Comparison of ENCODE assay signal across 9 cellular contexts in genomic region chr22:37563153-37564081, GRCh38. TPM values are rescaled to one million over a fixed set of nuclear protein-coding genes. Genes with fewer than 3 reads are reported as not detected.
A peak's percentile ranks its signal among the peaks of the same experiment; 100 is the strongest.
DNase-seq lines count a peak whose midpoint lies in the region; ATAC-seq and TF ChIP-seq lines count a peak whose summit lies in the region.
"Had no signal": no experiment of that assay in that cellular context is flagged by ENCODE, and none has a peak within 500 bp of the region (broad histone marks: within the 10 kb centered on the region; RNA-seq: fewer than 3 reads in every experiment).

No MANE protein-coding gene starts in this region.

- peaks cover 23% of the 10 kb centered on the region; the same call in 1 of the 2 replicates for H3K36me3 ChIP-seq in GM23248 (ENCODE audit: low read depth)
- H3K36me3 ChIP-seq in gastrocnemius medialis, result no peaks in the 10 kb centered on the region

- no peak for TF ChIP-seq CTCF in gastrocnemius medialis (IDR thresholded peaks at IDR 0.05 in 4 of 5, conservative IDR thresholded peaks at IDR 0.05 in 1 of 5)

- H3K4me1 ChIP-seq in GM23248 (ENCODE audit: insufficient read depth) (peaks cover 44% of the 10 kb centered on the region), right cardiac atrium (ENCODE audit: control insufficient read depth, insufficient read depth, low read length) (peaks cover 14% of the 10 kb centered on the region), gastrocnemius medialis (peaks cover 25 to 26% of the 10 kb centered on the region in 2 donors)

- intact Hi-C loops in right cardiac atrium (cut with DNase I), result loop anchor here in 1 of 4 donors (10.0 kb wide), 1 partner anchor 239 kb away; no protein-coding TSS in a partner anchor
- intact Hi-C loops in gastrocnemius medialis (cut with DNase I; ENCODE audit: low total_unique reads), result no loop called here

- no peak overlapping the region for H2AFZ ChIP-seq in GM23248

- H3K4me2 ChIP-seq in GM23248 (ENCODE audit: unreplicated experiment), result peak overlapping the region; percentile 91

- H3K9me3 ChIP-seq in GM23248 (ENCODE audit: low read depth), result no peaks in the 10 kb centered on the region
- H3K9me3 ChIP-seq in right cardiac atrium (ENCODE audit: control insufficient read depth, low read length), result no peaks in the 10 kb centered on the region
- no peaks in the 10 kb centered on the region for H3K9me3 ChIP-seq in gastrocnemius medialis

- peak; percentile 30 to 50 for ATAC-seq in right cardiac atrium
- ATAC-seq in gastrocnemius medialis, result peak; percentile 19 to 34
- no peak for ATAC-seq in HG03571 (IDR thresholded peaks at IDR 0.05; ENCODE audit: unreplicated experiment)
- ATAC-seq in left lobe of liver, result no peak
- no peak for ATAC-seq in HG03045 (IDR thresholded peaks at IDR 0.05; ENCODE audit: unreplicated experiment)

- DNase-seq in GM23248 (peak; percentile 98), amniotic epithelial cell (ENCODE audit: low read depth) (peak; percentile 99), right cardiac atrium (peak; percentile 82 to 86 (median 86)), gastrocnemius medialis (peak; percentile 39 to 66), left lobe of liver (ENCODE audit: low spot score) (no peak)
- DNase-seq in activated effector memory CD4-positive, alpha-beta T cell treated with Interleukin-2 at 50 U/mL for 16 hours, result no peak

- peaks cover 18% of the 10 kb centered on the region; the same call in 1 of the 2 replicates for H4K20me1 ChIP-seq in GM23248 (ENCODE audit: insufficient read depth)

- H3K27ac ChIP-seq in GM23248 (peak overlapping the region; percentile 94), right cardiac atrium (ENCODE audit: low read length) (peak overlapping the region; percentile 78), gastrocnemius medialis (peak overlapping the region; percentile 83 to 91 (median 86))

- in situ Hi-C loops in GM23248 (cut with MboI), result no loop called here
- in situ Hi-C loops in gastrocnemius medialis (cut with MboI; ENCODE audit: low sequenced_read_pairs in 4 of 4), result no loop called here

- H3K27me3 ChIP-seq in GM23248 (replicated peaks; ENCODE audit: insufficient read depth) (no peaks in the 10 kb centered on the region), right cardiac atrium (ENCODE audit: control insufficient read depth, insufficient read depth) (no peaks in the 10 kb centered on the region), gastrocnemius medialis (peaks cover 17 to 33% (median 29%) of the 10 kb centered on the region in 3 donors)

- H3K4me3 ChIP-seq in GM23248 (peak overlapping the region; percentile 90), right cardiac atrium (ENCODE audit: low read length) (no peak overlapping the region), gastrocnemius medialis (no peak overlapping the region)

- H3K9me2 ChIP-seq in GM23248 (ENCODE audit: insufficient read depth), result no peaks in the 10 kb centered on the region

- peaks cover 40% of the 10 kb centered on the region for H3F3A ChIP-seq in GM23248 (ENCODE audit: insufficient read depth)

- peak overlapping the region; percentile 95 for H3K9ac ChIP-seq in GM23248

- H3K79me2 ChIP-seq in GM23248 (ENCODE audit: insufficient read depth), result peaks cover 84% of the 10 kb centered on the region

- TF ChIP-seq POLR2A in gastrocnemius medialis (IDR thresholded peaks at IDR 0.05), result no peak

- 14 to 17% methylated on average over 14 of the region's 14 CpGs for WGBS in GM23248 (ENCODE audit: low coverage in 1 of 2, low lambda C conversion rate in 2 of 2, missing lambda C conversion rate in 2 of 2), 2 experiments
- WGBS in right cardiac atrium, result 32% methylated on average over 14 of the region's 14 CpGs

RNA-seq across cellular contexts. Expression of gene CDC42EP1, which starts 3.1 kb away (rescaled TPM):
- 59.7 and 83.8 TPM in 2 replicates for total RNA-seq in GM23248 (2014; rRNA removed; shearing (Covaris generic))
- polyA plus RNA-seq in GM23248 (2016; fragmentation: Nextera tagmentation; extraction: Ambion mirVana) (122 and 130 TPM in 2 replicates), right cardiac atrium (20.7 TPM)
- total RNA-seq in right cardiac atrium (10 to 100 TPM; 19.7 to 31.3 (median 21.7) TPM), gastrocnemius medialis (1 to 10 TPM; 5.6 to 8.8 (median 6.8) TPM), left lobe of liver (38.9 TPM)

RNA-seq across cellular contexts. Expression of gene LGALS2, which starts 16.5 kb away (rescaled TPM):
- not detected in 2 replicates for total RNA-seq in GM23248 (2014; rRNA removed; shearing (Covaris generic))
- polyA plus RNA-seq in GM23248 (2016; fragmentation: Nextera tagmentation; extraction: Ambion mirVana), result 0.35 and 0.91 TPM in 2 replicates
- total RNA-seq in right cardiac atrium, result under 1 TPM in 1 of 4 donors, not detected in 3; 0.44 TPM
- polyA plus RNA-seq in right cardiac atrium, result not detected
- total RNA-seq in gastrocnemius medialis, result not detected
- 0.65 TPM for total RNA-seq in left lobe of liver
- total RNA-seq: glomerular endothelial cell had no signal

RNA-seq across cellular contexts. Expression of gene CARD10, which starts 44.2 kb away (rescaled TPM):
- 4.4 and 8.3 TPM in 2 replicates for total RNA-seq in GM23248 (2014; rRNA removed; shearing (Covaris generic))
- 2.7 and 2.8 TPM in 2 replicates for polyA plus RNA-seq in GM23248 (2016; fragmentation: Nextera tagmentation; extraction: Ambion mirVana)
- total RNA-seq in right cardiac atrium, result 10 to 100 TPM in 2 of 4 donors, 1 to 10 TPM in 2; 6.6 to 11.4 (median 9.6) TPM
- 8.3 TPM for polyA plus RNA-seq in right cardiac atrium
- total RNA-seq in gastrocnemius medialis, result 1 to 10 TPM; 2.6 to 5.7 (median 4.4) TPM
- total RNA-seq in left lobe of liver, result 22.4 TPM

RNA-seq across cellular contexts. Expression of gene GGA1, which starts 45.2 kb away (rescaled TPM):
- total RNA-seq in GM23248 (2014; rRNA removed; shearing (Covaris generic)), result 29.7 and 36.9 TPM in 2 replicates
- 29.7 and 29.9 TPM in 2 replicates for polyA plus RNA-seq in GM23248 (2016; fragmentation: Nextera tagmentation; extraction: Ambion mirVana)
- total RNA-seq in right cardiac atrium, result 10 to 100 TPM; 23.3 to 29.0 (median 26.0) TPM
- polyA plus RNA-seq in right cardiac atrium, result 27.2 TPM
- total RNA-seq in gastrocnemius medialis, result 10 to 100 TPM; 39.0 to 48.8 (median 45.0) TPM
- total RNA-seq in left lobe of liver, result 27.3 TPM

Comparison
In these comparisons a context has a peak if more than half of its experiments do, and no peak if none do; other contexts are left out.
1. DNase-seq: peak in GM23248 (single experiment), amniotic epithelial cell (single experiment), right cardiac atrium (3 of 3) and gastrocnemius medialis (2 of 2); none in activated effector memory CD4-positive, alpha-beta T cell treated with Interleukin-2 at 50 U/mL for 16 hours (single experiment) and left lobe of liver (single experiment).
2. ATAC-seq: peak in right cardiac atrium (2 of 2) and gastrocnemius medialis (2 of 2); none in HG03571 (single experiment), left lobe of liver (single experiment) and HG03045 (single experiment).
3. Peak in every context shown above with its lines, with median percentiles within 50 percentile points of each other: H3K27ac ChIP-seq.